Comparison of ENCODE assay signal across 8 cellular contexts in genomic region chr2:168961450-168962229, GRCh38.
A peak's percentile ranks its signal among the peaks of the same experiment; 100 is the strongest.
DNase-seq lines count a peak whose midpoint lies in the region; ATAC-seq and TF ChIP-seq lines count a peak whose summit lies in the region.

No MANE protein-coding gene starts in this region.

- ATAC-seq in HG02798 (IDR thresholded peaks at IDR 0.05; ENCODE audit: poor library complexity, unreplicated experiment) = peak; percentile 95
- peak; percentile 98 for ATAC-seq in mucosa of descending colon

- H3K27ac ChIP-seq in C4-2B (no peak overlapping the region), coronary artery (no peak overlapping the region)

- in situ Hi-C loops in GM13976 (cut with MboI; ENCODE audit: low sequenced_read_pairs, unreplicated experiment) = loop anchor here (10.0 to 25.0 kb wide), 2 partner anchors 173 to 426 kb away; no protein-coding TSS in a partner anchor

- H3K9me3 ChIP-seq in mucosa of descending colon = no peaks in the 10 kb centered on the region

- DNase-seq in GM13976 (ENCODE audit: low spot score) = peak; percentile 14
- DNase-seq in NCI-H1694 treated with DMSO at 0.1 percent for 48 hours (lab: John Stamatoyannopoulos, UW) = peak; percentile 80
- DNase-seq in T-helper 1 cell = peak in 3 of 5 donors; percentile 14 to 67 (median 25)
- DNase-seq in epidermal melanocyte (ENCODE audit: insufficient read length, low spot score) = peak; percentile 40
- DNase-seq in mucosa of descending colon = peak in 1 of 3 donors; percentile 80
- DNase-seq in coronary artery (ENCODE audit: low spot score) = no peak

- intact Hi-C loops in mucosa of descending colon (cut with DNase I, micrococcal nuclease) = loop anchor here (10.0 kb wide), 2 partner anchors 143 to 173 kb away; no protein-coding TSS in a partner anchor

- TF ChIP-seq CTCF in C4-2B (conservative IDR thresholded peaks at IDR 0.05) = peak; percentile 88
- TF ChIP-seq CTCF in GM13976 (IDR thresholded peaks at IDR 0.05; ENCODE audit: borderline replicate concordance, control extremely low read depth, extremely low read depth, insufficient read depth, missing control alignments) = peak; percentile 78
- peak; percentile 67 for TF ChIP-seq CTCF in mucosa of descending colon (IDR thresholded peaks at IDR 0.05)
- TF ChIP-seq CTCF in coronary artery (IDR thresholded peaks at IDR 0.05) = no peak

- no peaks in the 10 kb centered on the region for H3K36me3 ChIP-seq in mucosa of descending colon (ENCODE audit: low read depth)

- H3K4me1 ChIP-seq in mucosa of descending colon (ENCODE audit: low read depth) = peaks cover 5% of the 10 kb centered on the region

- no peak overlapping the region for H3K4me3 ChIP-seq in mucosa of descending colon
- no peak overlapping the region for H3K4me3 ChIP-seq in coronary artery
